Comparison of ENCODE assay signal across 8 cellular contexts in the genomic region with DNA sequence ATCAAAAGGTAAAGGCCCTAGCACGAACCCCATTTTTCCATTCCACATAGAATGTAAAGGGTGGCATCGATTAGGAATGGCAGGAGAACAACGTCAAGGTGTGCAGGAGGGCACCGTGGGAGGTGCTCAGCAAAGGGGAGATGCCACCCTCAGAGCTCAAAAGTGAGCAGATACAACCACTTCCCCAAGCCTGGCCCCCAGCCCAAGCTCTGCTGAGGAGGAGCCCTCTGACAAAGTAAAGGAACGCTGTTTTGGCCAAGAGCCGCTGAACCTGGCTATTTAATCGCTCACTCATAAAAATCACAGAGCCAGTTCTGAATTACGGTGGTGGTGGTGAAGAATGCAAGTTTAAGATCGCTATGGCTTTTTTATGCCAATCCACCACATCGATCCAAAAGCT. TPM values are rescaled to one million over a fixed set of nuclear protein-coding genes. Genes with fewer than 3 reads are reported as not detected.
A peak's percentile ranks its signal among the peaks of the same experiment; 100 is the strongest.
DNase-seq lines count a peak whose midpoint lies in the region; ATAC-seq and TF ChIP-seq lines count a peak whose summit lies in the region.

No MANE protein-coding gene starts in this region.

- H3K9me3 ChIP-seq in SK-N-SH = no peaks in the 10 kb centered on the region
- H3K9me3 ChIP-seq in gastrocnemius medialis = no peaks in the 10 kb centered on the region

- H3K4me3 ChIP-seq in GM12864 (ENCODE audit: low read depth, low read length) (peak overlapping the region; percentile 74), SK-N-SH (ENCODE audit: low read depth in 2 of 2, low read length in 1 of 2) (peak overlapping the region; percentile 75 to 84), fibroblast of pulmonary artery (replicated peaks; ENCODE audit: low read depth, low read length) (peak overlapping the region; percentile 82), gastrocnemius medialis (peak overlapping the region; percentile 58 to 93 (median 72))

- WGBS in SK-N-SH (ENCODE audit: low lambda C conversion rate) = 16% methylated on average over 10 of the region's 10 CpGs

- H3K79me2 ChIP-seq in SK-N-SH (ENCODE audit: insufficient read depth) = peaks cover 48% of the 10 kb centered on the region

- peak overlapping the region; percentile 80 for H3K9ac ChIP-seq in SK-N-SH

- in situ Hi-C loops in gastrocnemius medialis (cut with MboI; ENCODE audit: low sequenced_read_pairs in 4 of 4) = loop anchor here in 1 of 4 donors (10.0 kb wide), 1 partner anchor 46 kb away; no protein-coding TSS in a partner anchor

- no peaks in the 10 kb centered on the region for H3F3A ChIP-seq in SK-N-SH (replicated peaks; ENCODE audit: insufficient read depth)

- CTCF ChIA-PET in SK-N-SH (lab: Yijun Ruan, JAX) = interaction anchor here (1.5 to 2.6 kb wide), 4 partner anchors 15 to 49 kb away, joined by 3 to 9 read pairs (median 4); no protein-coding TSS in a partner anchor

- no peak for TF ChIP-seq RAD21 in SK-N-SH (IDR thresholded peaks at IDR 0.05; ENCODE audit: low read length)

- peak overlapping the region; percentile 82 for H3K4me2 ChIP-seq in SK-N-SH

- ATAC-seq in gastrocnemius medialis (no peak), GM19328 (IDR thresholded peaks at IDR 0.05; ENCODE audit: unreplicated experiment) (no peak)

- no peaks in the 10 kb centered on the region for H3K27me3 ChIP-seq in SK-N-SH (ENCODE audit: insufficient read depth)
- H3K27me3 ChIP-seq in gastrocnemius medialis = peaks cover 0 to 18% (median 0%) of the 10 kb centered on the region in 3 donors

- intact Hi-C loops in gastrocnemius medialis (cut with DNase I; ENCODE audit: low total_unique reads) = no loop called here

- TF ChIP-seq CTCF in GM12864 (IDR thresholded peaks at IDR 0.05; ENCODE audit: low read depth, low read length, missing control alignments) (no peak), SK-N-SH (IDR thresholded peaks at IDR 0.05) (no peak), fibroblast of pulmonary artery (IDR thresholded peaks at IDR 0.05; ENCODE audit: low read length, missing control alignments) (no peak), gastrocnemius medialis (IDR thresholded peaks at IDR 0.05 in 4 of 5, conservative IDR thresholded peaks at IDR 0.05 in 1 of 5) (no peak)

- TF ChIP-seq EP300 in SK-N-SH (IDR thresholded peaks at IDR 0.05; ENCODE audit: borderline replicate concordance in 1 of 2, low read depth in 1 of 2, low read length in 1 of 2) = no peak

- H3K27ac ChIP-seq in SK-N-SH (ENCODE audit: low read depth in 2 of 2, low read length in 1 of 2) (peak overlapping the region; percentile 73 to 88), gastrocnemius medialis (peak overlapping the region; percentile 46 to 76 (median 63))

- no peak for TF ChIP-seq POLR2A in gastrocnemius medialis (IDR thresholded peaks at IDR 0.05)

- no peak for DNase-seq in GM12864 (ENCODE audit: low read depth)
- DNase-seq in SK-N-SH = peak; percentile 33
- DNase-seq in fibroblast of pulmonary artery (ENCODE audit: low read depth) = no peak
- DNase-seq in gastrocnemius medialis = no peak
- no peak for DNase-seq in NCI-H146 (lab: John Stamatoyannopoulos, UW)
- no peak for DNase-seq in COLO829 (ENCODE audit: low spot score)
- no peak for DNase-seq in NCI-H1417 (lab: John Stamatoyannopoulos, UW)

- H3K4me1 ChIP-seq in SK-N-SH (ENCODE audit: control insufficient read depth in 1 of 2, insufficient read depth in 2 of 2, low read depth in 1 of 2, low read length in 1 of 2) = peaks cover 7 to 11% of the 10 kb centered on the region in 2 experiments; a peak in 1 of 4 replicates
- peaks cover 4 to 11% of the 10 kb centered on the region in 2 donors for H3K4me1 ChIP-seq in gastrocnemius medialis

- no peaks in the 10 kb centered on the region for H4K20me1 ChIP-seq in SK-N-SH (ENCODE audit: insufficient read depth)

- H2AFZ ChIP-seq in SK-N-SH (ENCODE audit: low read depth) = peak overlapping the region; percentile 92

- H3K9me2 ChIP-seq in SK-N-SH = no peaks in the 10 kb centered on the region

- POLR2A ChIA-PET in SK-N-SH (lab: Yijun Ruan, JAX) = interaction anchor here (1.0 to 2.3 kb wide), 3 partner anchors 42 to 207 kb away, joined by 5 to 11 read pairs (median 5); a partner anchor contains a TSS

- H3K36me3 ChIP-seq in SK-N-SH (replicated peaks in 1 of 2; ENCODE audit: control insufficient read depth in 1 of 2, insufficient read depth in 2 of 2, low read length in 1 of 2) (peaks cover 0 to 7% of the 10 kb centered on the region in 2 experiments), gastrocnemius medialis (no peaks in the 10 kb centered on the region)

TF ChIP-seq in SK-N-SH, 30 proteins besides CTCF, POLR2A, EP300 and RAD21:
- TF ChIP-seq MXI1 (IDR thresholded peaks at IDR 0.05; ENCODE audit: low read depth, low read length) = no peak
- TF ChIP-seq JUND (IDR thresholded peaks at IDR 0.05) = no peak
- no peak for TF ChIP-seq CHD2 (IDR thresholded peaks at IDR 0.05; ENCODE audit: low read length, partially characterized antibody)
- no peak for TF ChIP-seq NRF1 (IDR thresholded peaks at IDR 0.05; ENCODE audit: low read depth, low read length)

RNA-seq across cellular contexts. Expression of a gene that starts 12.4 kb away (rescaled TPM):
- 73.7 and 75.9 TPM in 2 replicates for polyA plus RNA-seq in SK-N-SH (2012; rRNA removed)
- polyA plus RNA-seq in SK-N-SH (2012; cell fraction: cytosol; rRNA removed) = 56.1 and 71.8 TPM in 2 replicates
- polyA plus RNA-seq in SK-N-SH (2012; cell fraction: nucleus; rRNA removed) = 50.7 and 59.4 TPM in 2 replicates
- total RNA-seq in gastrocnemius medialis = 1 to 10 TPM; 2.9 to 4.6 (median 3.6) TPM
